24 cellular contexts compared by ENCODE assay signal in the genomic region with DNA sequence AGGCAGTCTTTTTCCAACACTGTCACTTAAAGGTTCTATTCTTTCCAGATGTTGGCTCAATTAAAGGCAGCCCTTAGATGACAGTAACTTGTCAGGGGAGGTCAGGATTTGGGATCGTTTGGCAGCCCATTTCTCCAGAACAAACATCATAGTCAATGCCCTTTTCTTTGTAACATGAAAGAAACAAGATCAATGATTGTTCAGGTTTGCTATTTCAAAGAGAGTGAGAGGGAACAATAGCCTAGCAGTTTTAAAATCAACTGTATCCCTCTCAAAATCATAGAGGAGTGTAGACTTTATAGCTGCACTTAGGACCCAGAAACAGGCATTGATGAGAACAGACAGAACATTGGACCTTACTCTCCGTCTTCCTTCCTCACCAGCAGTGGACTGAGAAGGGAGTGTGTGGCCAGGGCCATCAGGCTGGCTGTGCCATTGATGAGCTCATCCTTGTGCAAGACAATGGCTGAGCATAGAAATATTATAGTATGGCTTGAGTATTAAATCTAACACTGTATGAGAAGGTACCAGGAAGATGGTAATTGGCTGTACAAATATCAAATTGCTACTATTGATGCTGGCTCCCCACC.
"Had no signal": no experiment of that assay in that cellular context is flagged by ENCODE, and none has a peak within 500 bp of the region (broad histone marks: within the 10 kb centered on the region; RNA-seq: fewer than 3 reads in every experiment).

No MANE protein-coding gene starts in this region.

- H3K4me1 ChIP-seq: esophagus squamous epithelium had no signal

- H3K4me3 ChIP-seq: coronary artery, esophagus squamous epithelium, gastrocnemius medialis, heart right ventricle, lower lobe of right lung had no signal

- H3K9me3 Mint-ChIP-seq: dendritic cell treated with granulocyte-macrophage colony-stimulating factor and Interleukin-4, amounts not matched to agents 40 ng/mL and 50 ng/mL, for 4 days; effector memory CD8-positive, alpha-beta T cell; endodermal cell; mesothelial cell of epicardium had no signal

- H3K9me3 ChIP-seq: esophagus squamous epithelium, gastrocnemius medialis, heart right ventricle, lower lobe of right lung had no signal

- H3K27ac ChIP-seq: epithelial cell of prostate, esophagus squamous epithelium, gastrocnemius medialis, heart right ventricle, lower lobe of right lung had no signal

- H3K27me3 ChIP-seq: esophagus squamous epithelium, gastrocnemius medialis, heart right ventricle had no signal

- ATAC-seq: effector memory CD8-positive, alpha-beta T cell; esophagus mucosa; gastrocnemius medialis; heart right ventricle; left lobe of liver; left ventricle myocardium superior; lower lobe of right lung had no signal

- DNase-seq: effector CD8-positive, alpha-beta T cell; effector memory CD8-positive, alpha-beta T cell; endodermal cell; erythroblast; esophagus squamous epithelium; foreskin fibroblast; foreskin melanocyte; gastrocnemius medialis; glutamatergic neuron; head of caudate nucleus; heart right ventricle; hippocampal formation; islet precursor cell; kidney; kidney glomerular epithelial cell; left ventricle myocardium superior; lower lobe of right lung; mesenchymal stem cell had no signal

- H3K36me3 Mint-ChIP-seq: mesothelial cell of epicardium had no signal

- H3K27ac Mint-ChIP-seq: dendritic cell treated with granulocyte-macrophage colony-stimulating factor and Interleukin-4, amounts not matched to agents 40 ng/mL and 50 ng/mL, for 4 days; effector memory CD8-positive, alpha-beta T cell; endodermal cell; mesothelial cell of epicardium had no signal

- H3K36me3 ChIP-seq: esophagus squamous epithelium, gastrocnemius medialis, heart right ventricle, lower lobe of right lung had no signal

- H3K4me3 Mint-ChIP-seq: dendritic cell treated with granulocyte-macrophage colony-stimulating factor and Interleukin-4, amounts not matched to agents 40 ng/mL and 50 ng/mL, for 4 days; effector memory CD8-positive, alpha-beta T cell; endodermal cell; mesothelial cell of epicardium had no signal
